30 cellular contexts compared by ENCODE assay signal in genomic region chr10:24097771-24098207, GRCh38.
DNase-seq lines count a peak whose midpoint lies in the region; ATAC-seq, FAIRE-seq and TF ChIP-seq lines count a peak whose summit lies in the region.
"Had no signal": no experiment of that assay in that cellular context is flagged by ENCODE, and none has a peak within 500 bp of the region (broad histone marks: within the 10 kb centered on the region; RNA-seq: fewer than 3 reads in every experiment).

No MANE protein-coding gene starts in this region.

- H3K27ac ChIP-seq in HepG2 (ENCODE audit: extremely low read length, insufficient read depth, low read length) (no peak overlapping the region), right lobe of liver (no peak overlapping the region), H1 (ENCODE audit: low read depth, low read length) (no peak overlapping the region), neural progenitor cell (no peak overlapping the region)
- H3K27ac ChIP-seq: C4-2B, cardiac muscle cell, coronary artery, upper lobe of right lung, WERI-Rb-1 had no signal

- TF ChIP-seq CTCF in HepG2 (CRISPR knock-in tag; IDR thresholded peaks at IDR 0.05) (no peak), right lobe of liver (IDR thresholded peaks at IDR 0.05) (no peak), H1 (IDR thresholded peaks at IDR 0.05; ENCODE audit: control extremely low read depth in 1 of 3, insufficient read depth in 1 of 3, low read depth in 1 of 3, low read length in 3 of 3) (no peak), neural progenitor cell (IDR thresholded peaks at IDR 0.05) (no peak)

- peaks cover 6% of the 10 kb centered on the region for H3F3A ChIP-seq in neural progenitor cell (ENCODE audit: low read depth)

- H4K20me1 ChIP-seq in HepG2 (ENCODE audit: insufficient read depth, low read length) (no peaks in the 10 kb centered on the region), H1 (replicated peaks in 1 of 2; ENCODE audit: control insufficient read depth in 1 of 2, insufficient read depth in 2 of 2, low read length in 2 of 2) (no peaks in the 10 kb centered on the region), neural progenitor cell (ENCODE audit: low read depth) (no peaks in the 10 kb centered on the region)

- H3K4me3 ChIP-seq in HepG2 (replicated peaks in 1 of 3; ENCODE audit: insufficient read depth in 1 of 3, low read depth in 2 of 3, low read length in 3 of 3) (no peak overlapping the region), right lobe of liver (no peak overlapping the region), H1 (ENCODE audit: extremely low read depth in 1 of 4, insufficient read depth in 2 of 4, low read depth in 3 of 4, low read length in 4 of 4) (no peak overlapping the region), neural progenitor cell (no peak overlapping the region)
- H3K4me3 ChIP-seq: cardiac muscle cell, coronary artery, upper lobe of right lung had no signal

- H3K4me3 Mint-ChIP-seq in neural progenitor cell: no peak overlapping the region
- H3K4me3 Mint-ChIP-seq: activated CD4-positive, alpha-beta T cell treated with anti-CD3 and anti-CD28 coated beads, Interleukin-2, amount 10 ng/mL, durations not matched to agents 7 days and 5 days; activated naive CD8-positive, alpha-beta T cell; stimulated activated memory B cell treated with anti-CD40 and anti-IgM and Interleukin-4, amounts not matched to agents 10 μg/mL and 1 μg/mL and 100 μg/mL, for 72 hours had no signal

- no peak overlapping the region; the same call in 1 of the 2 replicates for H2BK20ac ChIP-seq in H1 (ENCODE audit: low read length)

- no peaks in the 10 kb centered on the region for H3K36me3 Mint-ChIP-seq in neural progenitor cell
- H3K36me3 Mint-ChIP-seq: activated naive CD8-positive, alpha-beta T cell; stimulated activated memory B cell treated with anti-CD40 and anti-IgM and Interleukin-4, amounts not matched to agents 10 μg/mL and 1 μg/mL and 100 μg/mL, for 72 hours had no signal

- peak overlapping the region; percentile 38 for H3K4me2 ChIP-seq in HepG2 (ENCODE audit: low read depth, low read length)
- H3K4me2 ChIP-seq in H1 (ENCODE audit: insufficient read depth in 1 of 2, low read depth in 2 of 2, low read length in 2 of 2): no peak overlapping the region
- no peak overlapping the region for H3K4me2 ChIP-seq in neural progenitor cell

- WGBS in HepG2 (ENCODE audit: low lambda C conversion rate): 5% methylated on average over 7 of the region's 7 CpGs
- WGBS in right lobe of liver (ENCODE audit: insufficient coverage, low coverage, low lambda C conversion rate, missing lambda C conversion rate): 57% methylated on average over 5 of the region's 7 CpGs
- 69% methylated on average over 7 of the region's 7 CpGs; no CpG with 5 or more reads in 1 of the 2 experiments for WGBS in H1 (ENCODE audit: extremely low coverage in 1 of 2, insufficient coverage in 1 of 2, insufficient read length in 1 of 2, insufficient replicate concordance in 2 of 2, low coverage in 1 of 2, low lambda C conversion rate in 2 of 2, missing lambda C conversion rate in 1 of 2), 2 experiments

- H3K9ac ChIP-seq in HepG2 (ENCODE audit: insufficient read depth, low read depth, low read length): no peak overlapping the region
- no peak overlapping the region for H3K9ac ChIP-seq in H1 (replicated peaks in 1 of 4; ENCODE audit: extremely low read depth in 1 of 4, low read depth in 3 of 4, low read length in 3 of 4)
- H3K9ac ChIP-seq in neural progenitor cell: no peak overlapping the region

- ATAC-seq in HepG2 (peak; percentile 84), right lobe of liver (no peak), HG02759 (IDR thresholded peaks at IDR 0.05; ENCODE audit: unreplicated experiment) (no peak)
- ATAC-seq: stimulated activated memory B cell treated with anti-CD40 and anti-IgM and Interleukin-4, amounts not matched to agents 10 μg/mL and 1 μg/mL and 100 μg/mL, for 72 hours; upper lobe of right lung had no signal

- no peaks in the 10 kb centered on the region for H3K27me3 ChIP-seq in HepG2 (ENCODE audit: control insufficient read depth in 1 of 2, insufficient read depth in 2 of 2, low read length in 2 of 2)
- H3K27me3 ChIP-seq in right lobe of liver: no peaks in the 10 kb centered on the region
- H3K27me3 ChIP-seq in H1 (replicated peaks in 1 of 4; ENCODE audit: control insufficient read depth in 3 of 4, extremely low read depth in 1 of 4, insufficient read depth in 3 of 4, low read length in 3 of 4): no peaks in the 10 kb centered on the region
- no peaks in the 10 kb centered on the region for H3K27me3 ChIP-seq in neural progenitor cell
- H3K27me3 ChIP-seq: cardiac muscle cell, upper lobe of right lung had no signal

- H3K9me3 Mint-ChIP-seq in neural progenitor cell: peaks cover 9% of the 10 kb centered on the region

- H3K18ac ChIP-seq in H1 (ENCODE audit: extremely low read depth, low read length): no peak overlapping the region

- no peak overlapping the region for H2AFZ ChIP-seq in HepG2 (ENCODE audit: low read length)
- H2AFZ ChIP-seq in H1 (ENCODE audit: low read length): peak overlapping the region; percentile 82; the same call in 1 of the 2 replicates
- H2AFZ ChIP-seq in neural progenitor cell (replicated peaks): peak overlapping the region; percentile 42

- no peak overlapping the region for H2BK120ac ChIP-seq in H1 (replicated peaks; ENCODE audit: low read depth, low read length)

- no peak for TF ChIP-seq EP300 in HepG2 (IDR thresholded peaks at IDR 0.05; ENCODE audit: low read depth in 2 of 2, low read length in 2 of 2)
- TF ChIP-seq EP300 in HepG2 (CRISPR knock-in tag; IDR thresholded peaks at IDR 0.05; ENCODE audit: borderline replicate concordance): no peak
- TF ChIP-seq EP300 in H1 (IDR thresholded peaks at IDR 0.05; ENCODE audit: borderline replicate concordance in 1 of 2, low read depth in 2 of 2, low read length in 2 of 2): no peak

- H3K27me3 Mint-ChIP-seq in neural progenitor cell (ENCODE audit: insufficient read depth, low read depth): peaks cover 2% of the 10 kb centered on the region
- H3K27me3 Mint-ChIP-seq: activated CD4-positive, alpha-beta T cell treated with anti-CD3 and anti-CD28 coated beads, Interleukin-2, amount 10 ng/mL, durations not matched to agents 7 days and 5 days; activated naive CD8-positive, alpha-beta T cell; stimulated activated memory B cell treated with anti-CD40 and anti-IgM and Interleukin-4, amounts not matched to agents 10 μg/mL and 1 μg/mL and 100 μg/mL, for 72 hours had no signal

- H4K8ac ChIP-seq in H1 (ENCODE audit: extremely low read depth, insufficient read depth, low read length): no peak overlapping the region

- H2AK5ac ChIP-seq in H1 (ENCODE audit: low read depth, low read length): no peak overlapping the region

- no peaks in the 10 kb centered on the region for H3K23me2 ChIP-seq in H1 (ENCODE audit: low read depth, low read length)

- H3K27ac Mint-ChIP-seq in neural progenitor cell: peak overlapping the region; percentile 62
- H3K27ac Mint-ChIP-seq: activated CD4-positive, alpha-beta T cell treated with anti-CD3 and anti-CD28 coated beads, Interleukin-2, amount 10 ng/mL, durations not matched to agents 7 days and 5 days; activated naive CD8-positive, alpha-beta T cell; stimulated activated memory B cell treated with anti-CD40 and anti-IgM and Interleukin-4, amounts not matched to agents 10 μg/mL and 1 μg/mL and 100 μg/mL, for 72 hours had no signal

- POLR2A ChIA-PET in HepG2 (lab: Yijun Ruan, JAX) (no interaction called here), H1 (lab: Charles Lee; ENCODE audit: partially characterized antibody) (no interaction called here)

- H3K56ac ChIP-seq in H1 (replicated peaks; ENCODE audit: insufficient read length, low read depth, low read length): no peak overlapping the region

- H3K9me3 ChIP-seq in HepG2 (ENCODE audit: low read length): no peaks in the 10 kb centered on the region
- H3K9me3 ChIP-seq in right lobe of liver: no peaks in the 10 kb centered on the region
- H3K9me3 ChIP-seq in H1 (ENCODE audit: insufficient read depth in 2 of 2, low read depth in 1 of 2, low read length in 1 of 2): peaks cover 8 to 9% of the 10 kb centered on the region in 2 experiments; a peak in 3 of 4 replicates
- H3K9me3 ChIP-seq in neural progenitor cell (ENCODE audit: low read depth): no peaks in the 10 kb centered on the region
- H3K9me3 ChIP-seq: upper lobe of right lung had no signal

- in situ Hi-C loops in HepG2 (cut with HindIII; ENCODE audit: extremely low pct_ligation_motif_present, low pct_unique_long_range_greater_than_20kb): no loop called here

- no peak overlapping the region for H2BK12ac ChIP-seq in H1 (ENCODE audit: low read depth, low read length)

- DNase-seq in HepG2 (ENCODE audit: low spot score): peak; percentile 4
- no peak for DNase-seq in right lobe of liver
- no peak for DNase-seq in H1 (ENCODE audit: low read depth in 1 of 2, low spot score in 2 of 2)
- no peak for DNase-seq in neural progenitor cell (ENCODE audit: low spot score)
- DNase-seq in NCI-H2227 treated with DMSO at 0.1 percent for 48 hours (lab: John Stamatoyannopoulos, UW): no peak
- no peak for DNase-seq in DMS53 (lab: John Stamatoyannopoulos, UW)
- no peak for DNase-seq in islet precursor cell
- DNase-seq: 8988T; activated CD4-positive, alpha-beta T cell treated with anti-CD3 and anti-CD28 coated beads, Interleukin-2, amount 10 ng/mL, durations not matched to agents 7 days and 5 days; activated effector memory CD4-positive, alpha-beta T cell treated with Interleukin-2 at 50 U/mL for 16 hours; COR-L47; DMS79; effector memory CD4-positive, alpha-beta T cell; MM.1S; NCI-H1105 treated with DMSO at 0.1 percent for 48 hours; NCI-H2029; NCI-H748 treated with DMSO at 0.1 percent for 48 hours; nucleus accumbens; SHP77 treated with DMSO at 0.1 percent for 48 hours; T-helper 9 cell; upper lobe of right lung; WERI-Rb-1 had no signal

- H3K4ac ChIP-seq in H1 (replicated peaks; ENCODE audit: insufficient read length, low read depth, low read length): no peak overlapping the region

- H2BK15ac ChIP-seq in H1 (ENCODE audit: low read length): no peak overlapping the region

- H3K4me1 ChIP-seq in HepG2 (ENCODE audit: insufficient read depth, low read length): peaks cover 6% of the 10 kb centered on the region; the same call in 1 of the 2 replicates
- H3K4me1 ChIP-seq in right lobe of liver: no peaks in the 10 kb centered on the region
- peaks cover 0 to 4% (median 0%) of the 10 kb centered on the region in 4 experiments; a peak in 2 of 7 replicates for H3K4me1 ChIP-seq in H1 (replicated peaks in 1 of 4; ENCODE audit: control insufficient read depth in 3 of 4, insufficient read depth in 4 of 4, low read length in 3 of 4)
- H3K4me1 ChIP-seq in neural progenitor cell: no peaks in the 10 kb centered on the region
- H3K4me1 ChIP-seq: upper lobe of right lung had no signal

- FAIRE-seq in HepG2 (lab: Jason Lieb, UNC) (no peak), H1 (lab: Jason Lieb, UNC) (no peak)
- FAIRE-seq: islet of Langerhans, RCC 7860 had no signal

- no peak overlapping the region for H4K91ac ChIP-seq in H1 (replicated peaks; ENCODE audit: insufficient read length, low read length)

- no TSS peak for BruUV-seq in HepG2 (replicated peaks; lab: Mats Ljungman, UMichigan)

- H3K36me3 ChIP-seq in HepG2 (replicated peaks in 1 of 2; ENCODE audit: control insufficient read depth in 1 of 2, insufficient read depth in 2 of 2, low read length in 2 of 2) (no peaks in the 10 kb centered on the region), right lobe of liver (no peaks in the 10 kb centered on the region), H1 (ENCODE audit: control insufficient read depth in 2 of 4, insufficient read depth in 4 of 4, low read length in 3 of 4) (no peaks in the 10 kb centered on the region), neural progenitor cell (no peaks in the 10 kb centered on the region)
- H3K36me3 ChIP-seq: cardiac muscle cell, upper lobe of right lung, WERI-Rb-1 had no signal

- TF ChIP-seq RAD21 in HepG2 (CRISPR knock-in tag; IDR thresholded peaks at IDR 0.05): no peak
- no peak for TF ChIP-seq RAD21 in H1 (IDR thresholded peaks at IDR 0.05 in 1 of 2, conservative IDR thresholded peaks at IDR 0.05 in 1 of 2; ENCODE audit: low read depth in 2 of 2, low read length in 2 of 2)

- intact Hi-C loops in HepG2 (cut with micrococcal nuclease; ENCODE audit: unreplicated experiment) (no loop called here), right lobe of liver (cut with DNase I) (no loop called here)

- CTCF ChIA-PET in HepG2 (lab: Yijun Ruan, JAX; ENCODE audit: low intra/inter-chr PET ratio, low total read pairs): no interaction called here
- CTCF ChIA-PET in H1 (lab: Charles Lee; ENCODE audit: partially characterized antibody): interaction anchor here (0.7 kb wide), 1 partner anchor 563 kb away, joined by 3 read pairs; no protein-coding TSS in a partner anchor

- no peak overlapping the region for H2BK5ac ChIP-seq in H1 (ENCODE audit: low read depth, low read length)

- H3K23ac ChIP-seq in H1 (ENCODE audit: insufficient read length): no peak overlapping the region

- H3K14ac ChIP-seq in H1 (ENCODE audit: insufficient read length): no peak overlapping the region

- H4K5ac ChIP-seq in H1 (ENCODE audit: insufficient read length, low read depth, low read length): no peak overlapping the region

- H3K4me1 Mint-ChIP-seq in neural progenitor cell: peaks cover 38% of the 10 kb centered on the region
- H3K4me1 Mint-ChIP-seq: activated CD4-positive, alpha-beta T cell treated with anti-CD3 and anti-CD28 coated beads, Interleukin-2, amount 10 ng/mL, durations not matched to agents 7 days and 5 days; stimulated activated memory B cell treated with anti-CD40 and anti-IgM and Interleukin-4, amounts not matched to agents 10 μg/mL and 1 μg/mL and 100 μg/mL, for 72 hours had no signal

- H3K79me2 ChIP-seq in HepG2 (ENCODE audit: insufficient read depth, low read length): no peaks in the 10 kb centered on the region
- no peaks in the 10 kb centered on the region for H3K79me2 ChIP-seq in H1 (ENCODE audit: control insufficient read depth in 1 of 2, insufficient read depth in 2 of 2, low read length in 2 of 2)
- no peaks in the 10 kb centered on the region for H3K79me2 ChIP-seq in neural progenitor cell (ENCODE audit: low read depth)

- TF ChIP-seq POLR2A in HepG2 (IDR thresholded peaks at IDR 0.05; ENCODE audit: insufficient read depth in 1 of 2, low read depth in 2 of 2, low read length in 2 of 2): no peak
- no peak for TF ChIP-seq POLR2A in right lobe of liver (IDR thresholded peaks at IDR 0.05)
- TF ChIP-seq POLR2A in H1 (IDR thresholded peaks at IDR 0.05; ENCODE audit: control extremely low read depth in 1 of 2, low read depth in 2 of 2, low read length in 2 of 2): no peak

- H3K79me1 ChIP-seq in H1 (ENCODE audit: low read depth, low read length): no peaks in the 10 kb centered on the region
